Comparison of ENCODE assay signal across 21 cellular contexts in genomic region chr20:13723015-13723414, GRCh38.
DNase-seq lines count a peak whose midpoint lies in the region; ATAC-seq and TF ChIP-seq lines count a peak whose summit lies in the region.
"Had no signal": no experiment of that assay in that cellular context is flagged by ENCODE, and none has a peak within 500 bp of the region (broad histone marks: within the 10 kb centered on the region; RNA-seq: fewer than 3 reads in every experiment).

No MANE protein-coding gene starts in this region.

- H3K4me3 Mint-ChIP-seq in activated CD4-positive, alpha-beta memory T cell treated with anti-CD3 and anti-CD28 coated beads for 36 hours: no peak overlapping the region
- H3K4me3 Mint-ChIP-seq: activated naive CD4-positive, alpha-beta T cell treated with anti-CD3 and anti-CD28 coated beads, Interleukin-2, amount 50 U/mL, for 24 hours; brain; immature natural killer cell; memory B cell; nephron had no signal

- intact Hi-C loops in activated CD4-positive, alpha-beta memory T cell treated with anti-CD3 and anti-CD28 coated beads for 36 hours (cut with micrococcal nuclease): no loop called here

- H3K9me3 Mint-ChIP-seq in activated CD4-positive, alpha-beta memory T cell treated with anti-CD3 and anti-CD28 coated beads for 36 hours: no peaks in the 10 kb centered on the region
- H3K9me3 Mint-ChIP-seq: activated naive CD4-positive, alpha-beta T cell treated with anti-CD3 and anti-CD28 coated beads, Interleukin-2, amount 50 U/mL, for 24 hours; brain; immature natural killer cell; memory B cell; nephron had no signal

- no peaks in the 10 kb centered on the region for H3K4me1 Mint-ChIP-seq in activated CD4-positive, alpha-beta memory T cell treated with anti-CD3 and anti-CD28 coated beads for 36 hours (ENCODE audit: low read depth)
- H3K4me1 Mint-ChIP-seq: activated naive CD4-positive, alpha-beta T cell treated with anti-CD3 and anti-CD28 coated beads, Interleukin-2, amount 50 U/mL, for 24 hours; brain; memory B cell; nephron had no signal

- POLR2A ChIA-PET in activated CD4-positive, alpha-beta memory T cell treated with anti-CD3 and anti-CD28 coated beads for 36 hours (lab: Charles Lee): no interaction called here

- no peak overlapping the region for H3K27ac Mint-ChIP-seq in activated CD4-positive, alpha-beta memory T cell treated with anti-CD3 and anti-CD28 coated beads for 36 hours
- H3K27ac Mint-ChIP-seq: activated naive CD4-positive, alpha-beta T cell treated with anti-CD3 and anti-CD28 coated beads, Interleukin-2, amount 50 U/mL, for 24 hours; brain; immature natural killer cell; memory B cell; nephron had no signal

- peaks cover 17% of the 10 kb centered on the region for H3K36me3 Mint-ChIP-seq in activated CD4-positive, alpha-beta memory T cell treated with anti-CD3 and anti-CD28 coated beads for 36 hours

- no peak overlapping the region for H3K4me3 ChIP-seq in AG09309 (ENCODE audit: control insufficient read depth, low read depth, low read length)
- H3K4me3 ChIP-seq: HAP-1 had no signal

- H3K27me3 Mint-ChIP-seq in activated CD4-positive, alpha-beta memory T cell treated with anti-CD3 and anti-CD28 coated beads for 36 hours: no peaks in the 10 kb centered on the region
- H3K27me3 Mint-ChIP-seq: activated naive CD4-positive, alpha-beta T cell treated with anti-CD3 and anti-CD28 coated beads, Interleukin-2, amount 50 U/mL, for 24 hours; brain; memory B cell had no signal

- CTCF ChIA-PET in activated CD4-positive, alpha-beta memory T cell treated with anti-CD3 and anti-CD28 coated beads for 36 hours (lab: Charles Lee): no interaction called here

- ATAC-seq in left lobe of liver: peak; percentile 19
- no peak for ATAC-seq in GM18907 (IDR thresholded peaks at IDR 0.05; ENCODE audit: unreplicated experiment)

- DNase-seq in AG09309 (ENCODE audit: low read depth): peak; percentile 23
- peak; percentile 10 for DNase-seq in GM03348 (ENCODE audit: low spot score)
- peak; percentile 37 for DNase-seq in OCI-M1 (lab: John Stamatoyannopoulos, UW)
- no peak for DNase-seq in left lobe of liver (ENCODE audit: low spot score)
- DNase-seq in stimulated activated CD4-positive, alpha-beta T cell treated with anti-CD3 and anti-CD28 coated beads, Interleukin-12 subunit alpha, Interleukin-12 subunit beta, amount 100 ng/mL, for 4 hours: no peak
- DNase-seq in activated CD4-positive, alpha-beta memory T cell treated with anti-CD3 and anti-CD28 coated beads for 36 hours: no peak
- no peak for DNase-seq in activated CD8-positive, alpha-beta memory T cell treated with anti-CD3 and anti-CD28 coated beads for 24 hours
- DNase-seq: activated CD4-positive, alpha-beta T cell treated with anti-CD3 and anti-CD28 coated beads for 48 hours; cortex of kidney; head of caudate nucleus; immature natural killer cell; NCI-H1105 treated with DMSO at 0.1 percent for 48 hours; NCI-H2171 treated with DMSO at 0.1 percent for 48 hours; SHP77 treated with DMSO at 0.1 percent for 48 hours; T-helper 9 cell had no signal

- TF ChIP-seq CTCF in AG09309 (IDR thresholded peaks at IDR 0.05; ENCODE audit: control insufficient read depth, insufficient read depth, low read depth, low read length, missing control alignments): no peak

Comparison
In these comparisons a context has a peak if more than half of its experiments do, and no peak if none do; other contexts are left out.
1. DNase-seq: peak in AG09309 (single experiment), GM03348 (single experiment) and OCI-M1 (single experiment); none in left lobe of liver (single experiment), stimulated activated CD4-positive, alpha-beta T cell treated with anti-CD3 and anti-CD28 coated beads, Interleukin-12 subunit alpha, Interleukin-12 subunit beta, amount 100 ng/mL, for 4 hours (single experiment), activated CD4-positive, alpha-beta memory T cell treated with anti-CD3 and anti-CD28 coated beads for 36 hours (single experiment) and activated CD8-positive, alpha-beta memory T cell treated with anti-CD3 and anti-CD28 coated beads for 24 hours (single experiment).